In the genomic region with DNA sequence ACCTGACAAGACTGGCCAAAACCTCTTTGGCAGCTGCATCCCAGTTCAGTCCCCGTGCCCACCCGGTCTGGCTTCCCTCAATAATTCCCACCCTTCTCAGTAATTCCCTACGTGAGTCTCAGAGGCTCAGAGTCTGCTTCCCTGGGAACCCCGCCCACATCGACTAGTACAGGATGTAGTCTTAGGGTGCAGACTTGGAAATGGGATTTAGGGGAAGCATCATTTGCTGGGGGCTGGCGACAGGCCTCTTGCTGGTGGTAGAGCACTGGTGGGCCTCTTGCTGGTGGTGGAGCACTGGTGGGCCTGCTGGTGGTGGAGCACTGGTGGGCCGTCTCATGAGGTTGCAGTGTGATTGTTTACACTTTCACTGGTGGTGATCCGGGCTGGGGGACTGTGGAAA, we compare ENCODE assay signal across 23 cellular contexts.
"Had no signal": no experiment of that assay in that cellular context is flagged by ENCODE, and none has a peak within 500 bp of the region (broad histone marks: within the 10 kb centered on the region; RNA-seq: fewer than 3 reads in every experiment).

No MANE protein-coding gene starts in this region.

- H3K27me3 Mint-ChIP-seq: dendritic cell treated with granulocyte-macrophage colony-stimulating factor and Interleukin-4, amounts not matched to agents 40 ng/mL and 50 ng/mL, for 4 days had no signal

- H3K4me1 Mint-ChIP-seq: immature natural killer cell had no signal

- H3K27ac ChIP-seq: colonic mucosa, epithelial cell of prostate, esophagus squamous epithelium, gastrocnemius medialis, heart right ventricle, left lung, lower lobe of right lung had no signal

- DNase-seq: colonic mucosa; cortex of kidney; effector CD8-positive, alpha-beta T cell; effector memory CD8-positive, alpha-beta T cell; endodermal cell; erythroblast; esophagus squamous epithelium; foreskin fibroblast; foreskin melanocyte; gastrocnemius medialis; glutamatergic neuron; heart right ventricle; hippocampal formation; immature natural killer cell; left cardiac atrium; left lung; left ventricle myocardium superior; lower lobe of right lung; mesenchymal stem cell; midbrain had no signal

- ATAC-seq: effector memory CD8-positive, alpha-beta T cell; esophagus mucosa; gastrocnemius medialis; heart right ventricle; left cardiac atrium; left lung; left ventricle myocardium superior; lower lobe of right lung had no signal

- H3K9me3 ChIP-seq: colonic mucosa, esophagus squamous epithelium, gastrocnemius medialis, heart right ventricle, left lung, lower lobe of right lung had no signal

- H3K27me3 ChIP-seq: colonic mucosa, gastrocnemius medialis had no signal

- H3K36me3 ChIP-seq: colonic mucosa, esophagus squamous epithelium, gastrocnemius medialis, heart right ventricle, left lung, lower lobe of right lung had no signal

- H3K4me3 Mint-ChIP-seq: dendritic cell treated with granulocyte-macrophage colony-stimulating factor and Interleukin-4, amounts not matched to agents 40 ng/mL and 50 ng/mL, for 4 days; effector memory CD8-positive, alpha-beta T cell; endodermal cell; immature natural killer cell had no signal

- H3K27ac Mint-ChIP-seq: dendritic cell treated with granulocyte-macrophage colony-stimulating factor and Interleukin-4, amounts not matched to agents 40 ng/mL and 50 ng/mL, for 4 days; effector memory CD8-positive, alpha-beta T cell; endodermal cell; immature natural killer cell had no signal

- H3K4me3 ChIP-seq: colonic mucosa, esophagus squamous epithelium, gastrocnemius medialis, heart right ventricle, left lung, lower lobe of right lung had no signal

- H3K9me3 Mint-ChIP-seq: dendritic cell treated with granulocyte-macrophage colony-stimulating factor and Interleukin-4, amounts not matched to agents 40 ng/mL and 50 ng/mL, for 4 days; effector memory CD8-positive, alpha-beta T cell; endodermal cell had no signal

- H3K36me3 Mint-ChIP-seq: immature natural killer cell had no signal

- H3K4me1 ChIP-seq: colonic mucosa, esophagus squamous epithelium, gastrocnemius medialis, heart right ventricle, left lung, lower lobe of right lung had no signal
